In the genomic region with DNA sequence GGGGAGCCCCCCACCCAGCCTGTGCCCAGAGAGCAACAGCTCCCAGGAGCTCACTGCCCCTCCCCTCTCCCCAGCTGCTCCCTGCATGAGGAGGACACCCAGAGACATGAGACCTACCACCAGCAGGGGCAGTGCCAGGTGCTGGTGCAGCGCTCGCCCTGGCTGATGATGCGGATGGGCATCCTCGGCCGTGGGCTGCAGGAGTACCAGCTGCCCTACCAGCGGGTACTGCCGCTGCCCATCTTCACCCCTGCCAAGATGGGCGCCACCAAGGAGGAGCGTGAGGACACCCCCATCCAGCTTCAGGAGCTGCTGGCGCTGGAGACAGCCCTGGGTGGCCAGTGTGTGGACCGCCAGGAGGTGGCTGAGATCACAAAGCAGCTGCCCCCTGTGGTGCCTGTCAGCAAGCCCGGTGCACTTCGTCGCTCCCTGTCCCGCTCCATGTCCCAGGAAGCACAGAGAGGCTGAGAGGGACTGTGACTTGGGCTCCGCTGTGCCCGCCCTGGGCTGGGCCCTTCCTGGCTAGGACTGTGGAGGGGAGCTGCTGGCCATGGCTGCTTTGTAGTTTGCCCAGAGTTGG, we compare ENCODE assay signal across 8 cellular contexts. TPM values are rescaled to one million over a fixed set of nuclear protein-coding genes. Genes with fewer than 3 reads are reported as not detected.
DNase-seq lines count a peak whose midpoint lies in the region; ATAC-seq and TF ChIP-seq lines count a peak whose summit lies in the region.

No MANE protein-coding gene starts in this region.

- TF ChIP-seq POLR2A in sigmoid colon (IDR thresholded peaks at IDR 0.05) = no peak

- TF ChIP-seq EP300 in sigmoid colon (IDR thresholded peaks at IDR 0.05) = no peak

- H3K9me3 Mint-ChIP-seq in dendritic cell treated with granulocyte-macrophage colony-stimulating factor and Interleukin-4, amounts not matched to agents 40 ng/mL and 50 ng/mL, for 4 days = no peaks in the 10 kb centered on the region
- H3K9me3 Mint-ChIP-seq in neural progenitor cell = no peaks in the 10 kb centered on the region
- no peaks in the 10 kb centered on the region for H3K9me3 Mint-ChIP-seq in CD8-positive, alpha-beta T cell

- intact Hi-C loops in dendritic cell treated with granulocyte-macrophage colony-stimulating factor and Interleukin-4, amounts not matched to agents 40 ng/mL and 50 ng/mL, for 4 days (cut with micrococcal nuclease) = no loop called here
- intact Hi-C loops in CD8-positive, alpha-beta T cell (cut with DNase I, micrococcal nuclease) = no loop called here
- intact Hi-C loops in sigmoid colon (cut with DNase I) = no loop called here

- H3K4me2 ChIP-seq in neural progenitor cell = no peak overlapping the region

- peaks cover 43% of the 10 kb centered on the region for H4K20me1 ChIP-seq in neural progenitor cell (ENCODE audit: low read depth)

- CTCF ChIA-PET in CD8-positive, alpha-beta T cell (lab: Charles Lee) = interaction anchor here (0.6 to 11.0 kb wide), 6 partner anchors 12 to 195 kb away, joined by 3 to 205 read pairs (median 3); a partner anchor contains a TSS

- H3K27ac Mint-ChIP-seq in dendritic cell treated with granulocyte-macrophage colony-stimulating factor and Interleukin-4, amounts not matched to agents 40 ng/mL and 50 ng/mL, for 4 days = peak overlapping the region; percentile 42
- H3K27ac Mint-ChIP-seq in neural progenitor cell = no peak overlapping the region
- no peak overlapping the region for H3K27ac Mint-ChIP-seq in CD8-positive, alpha-beta T cell

- peaks cover 27% of the 10 kb centered on the region for H3F3A ChIP-seq in neural progenitor cell (ENCODE audit: low read depth)

- ATAC-seq in CD8-positive, alpha-beta T cell = no peak

- H2AFZ ChIP-seq in neural progenitor cell (replicated peaks) = no peak overlapping the region

- POLR2A ChIA-PET in CD8-positive, alpha-beta T cell (lab: Charles Lee) = interaction anchor here (0.7 to 2.9 kb wide), 4 partner anchors 8 to 89 kb away, joined by 4 to 9 read pairs (median 6); no protein-coding TSS in a partner anchor

- no peaks in the 10 kb centered on the region for H3K79me2 ChIP-seq in neural progenitor cell (ENCODE audit: low read depth)

- no peak overlapping the region for H3K4me3 ChIP-seq in neural progenitor cell
- H3K4me3 ChIP-seq in CD8-positive, alpha-beta T cell (ENCODE audit: low read depth, low read length) = no peak overlapping the region
- no peak overlapping the region for H3K4me3 ChIP-seq in sigmoid colon

- DNase-seq in ELR (ENCODE audit: low read depth) = peak; percentile 40
- peak; percentile 23 for DNase-seq in NCI-H146 treated with DMSO at 0.1 percent for 48 hours (lab: John Stamatoyannopoulos, UW; ENCODE audit: unreplicated experiment)
- peak; percentile 60 for DNase-seq in neural progenitor cell (ENCODE audit: low spot score)
- DNase-seq in CD8-positive, alpha-beta T cell = no peak
- no peak for DNase-seq in sigmoid colon
- no peak for DNase-seq in activated CD8-positive, alpha-beta memory T cell treated with anti-CD3 and anti-CD28 coated beads, Interleukin-2, amount 50 U/mL, for 48 hours
- DNase-seq in NCI-H187 treated with DMSO at 0.1 percent for 48 hours (lab: John Stamatoyannopoulos, UW) = no peak

- TF ChIP-seq CTCF in neural progenitor cell (IDR thresholded peaks at IDR 0.05) (peak; percentile 21), sigmoid colon (IDR thresholded peaks at IDR 0.05) (no peak)
- no peak for TF ChIP-seq CTCF in CD8-positive, alpha-beta T cell (IDR thresholded peaks at IDR 0.05)

- H3K36me3 Mint-ChIP-seq in dendritic cell treated with granulocyte-macrophage colony-stimulating factor and Interleukin-4, amounts not matched to agents 40 ng/mL and 50 ng/mL, for 4 days (ENCODE audit: low read depth) = peaks cover 37% of the 10 kb centered on the region
- peaks cover 4% of the 10 kb centered on the region for H3K36me3 Mint-ChIP-seq in neural progenitor cell
- H3K36me3 Mint-ChIP-seq in CD8-positive, alpha-beta T cell = peaks cover 18% of the 10 kb centered on the region

- H3K27me3 Mint-ChIP-seq in dendritic cell treated with granulocyte-macrophage colony-stimulating factor and Interleukin-4, amounts not matched to agents 40 ng/mL and 50 ng/mL, for 4 days = peaks cover 66% of the 10 kb centered on the region
- peaks cover 20% of the 10 kb centered on the region for H3K27me3 Mint-ChIP-seq in neural progenitor cell (ENCODE audit: insufficient read depth, low read depth)
- peaks cover 12% of the 10 kb centered on the region for H3K27me3 Mint-ChIP-seq in CD8-positive, alpha-beta T cell (ENCODE audit: low read depth)

- H3K27me3 ChIP-seq in neural progenitor cell (peaks cover 60% of the 10 kb centered on the region), sigmoid colon (peaks cover 27 to 62% (median 45%) of the 10 kb centered on the region in 3 donors)
- no peaks in the 10 kb centered on the region for H3K27me3 ChIP-seq in CD8-positive, alpha-beta T cell (ENCODE audit: insufficient read depth, low read length)

- WGBS in sigmoid colon, 2 donors = 63 to 73% methylated on average over 17 of the region's 17 CpGs

- H3K9me3 ChIP-seq in neural progenitor cell (ENCODE audit: low read depth) (no peaks in the 10 kb centered on the region), sigmoid colon (no peaks in the 10 kb centered on the region)
- H3K9me3 ChIP-seq in CD8-positive, alpha-beta T cell (ENCODE audit: low read length) = no peaks in the 10 kb centered on the region

- H3K4me1 ChIP-seq in neural progenitor cell (peaks cover 32% of the 10 kb centered on the region), sigmoid colon (peaks cover 0 to 50% (median 30%) of the 10 kb centered on the region in 4 donors)
- peaks cover 31% of the 10 kb centered on the region for H3K4me1 ChIP-seq in CD8-positive, alpha-beta T cell (ENCODE audit: insufficient read depth, low read length)

- H3K4me1 Mint-ChIP-seq in dendritic cell treated with granulocyte-macrophage colony-stimulating factor and Interleukin-4, amounts not matched to agents 40 ng/mL and 50 ng/mL, for 4 days (ENCODE audit: low read depth) = peaks cover 49% of the 10 kb centered on the region
- peaks cover 19% of the 10 kb centered on the region for H3K4me1 Mint-ChIP-seq in neural progenitor cell
- H3K4me1 Mint-ChIP-seq in CD8-positive, alpha-beta T cell (ENCODE audit: low read depth) = peaks cover 24% of the 10 kb centered on the region

- H3K4me3 Mint-ChIP-seq in dendritic cell treated with granulocyte-macrophage colony-stimulating factor and Interleukin-4, amounts not matched to agents 40 ng/mL and 50 ng/mL, for 4 days = no peak overlapping the region
- H3K4me3 Mint-ChIP-seq in neural progenitor cell = peak overlapping the region; percentile 57
- H3K4me3 Mint-ChIP-seq in CD8-positive, alpha-beta T cell = no peak overlapping the region

- no peak overlapping the region for H3K9ac ChIP-seq in neural progenitor cell

- H3K36me3 ChIP-seq in neural progenitor cell = no peaks in the 10 kb centered on the region
- H3K36me3 ChIP-seq in CD8-positive, alpha-beta T cell (ENCODE audit: insufficient read depth, low read length) = peaks cover 12% of the 10 kb centered on the region
- H3K36me3 ChIP-seq in sigmoid colon = peaks cover 0 to 19% (median 1%) of the 10 kb centered on the region in 4 donors

- H3K27ac ChIP-seq in neural progenitor cell (no peak overlapping the region), sigmoid colon (peak overlapping the region in 2 of 4 donors; percentile 17 to 36)
- H3K27ac ChIP-seq in CD8-positive, alpha-beta T cell (ENCODE audit: low read depth, low read length) = no peak overlapping the region

RNA-seq across cellular contexts. Expression of a gene that starts 0.6 kb away (rescaled TPM):
- 0.19 and 1.3 TPM in 2 replicates for total RNA-seq in neural progenitor cell (ENCODE audit: low replicate concordance)
- 1 to 10 TPM; 4.2 to 5.2 TPM for total RNA-seq in CD8-positive, alpha-beta T cell
- total RNA-seq in sigmoid colon = under 1 TPM in 3 of 4 donors, not detected in 1; 0.49 to 0.71 (median 0.68) TPM
- polyA plus RNA-seq in sigmoid colon = 1 to 10 TPM; 1.4 to 3.5 (median 3.0) TPM

RNA-seq across cellular contexts. Expression of a gene that starts 2.5 kb away (rescaled TPM):
- total RNA-seq in neural progenitor cell (ENCODE audit: low replicate concordance) = 0.28 TPM in 1 of 2 replicates, not detected in the other
- total RNA-seq in CD8-positive, alpha-beta T cell = under 1 TPM in 1 of 2 experiments, not detected in 1; 0.43 TPM
- 1 to 10 TPM; 2.8 to 5.4 (median 5.1) TPM for total RNA-seq in sigmoid colon
- 1 to 10 TPM; 1.2 to 2.4 (median 1.8) TPM for polyA plus RNA-seq in sigmoid colon

RNA-seq across cellular contexts. Expression of a gene that starts 22.1 kb away (rescaled TPM):
- total RNA-seq in neural progenitor cell (ENCODE audit: low replicate concordance) (6.6 and 26.1 TPM in 2 replicates), sigmoid colon (10 to 100 TPM in 1 of 4 donors, 1 to 10 TPM in 3; 6.9 to 12.1 (median 8.2) TPM)
- total RNA-seq in CD8-positive, alpha-beta T cell = 10 to 100 TPM; 20.9 to 22.6 TPM
- 10 to 100 TPM in 1 of 3 donors, 1 to 10 TPM in 2; 7.2 to 29.6 (median 8.4) TPM for polyA plus RNA-seq in sigmoid colon

RNA-seq across cellular contexts. Expression of a gene that starts 28.8 kb away (rescaled TPM):
- 21.5 and 54.9 TPM in 2 replicates for total RNA-seq in neural progenitor cell (ENCODE audit: low replicate concordance)
- total RNA-seq in CD8-positive, alpha-beta T cell = 100 to 1,000 TPM; 102 to 118 TPM
- 10 to 100 TPM; 35.3 to 44.1 (median 37.6) TPM for total RNA-seq in sigmoid colon
- polyA plus RNA-seq in sigmoid colon = 10 to 100 TPM; 21.0 to 59.2 (median 25.0) TPM

RNA-seq across cellular contexts. Expression of a gene that starts 34.1 kb away (rescaled TPM):
- total RNA-seq in neural progenitor cell (ENCODE audit: low replicate concordance) (75.2 and 116 TPM in 2 replicates), sigmoid colon (10 to 100 TPM; 16.9 to 26.3 (median 22.5) TPM)
- total RNA-seq in CD8-positive, alpha-beta T cell = 1 to 10 TPM; 2.6 to 2.9 TPM
- 10 to 100 TPM; 11.8 to 58.9 (median 21.0) TPM for polyA plus RNA-seq in sigmoid colon

Comparison
In these comparisons a context has a peak if more than half of its experiments do, and no peak if none do; other contexts are left out.
1. DNase-seq: peak in ELR (single experiment), NCI-H146 treated with DMSO at 0.1 percent for 48 hours (single experiment) and neural progenitor cell (single experiment); none in CD8-positive, alpha-beta T cell (0 of 7), sigmoid colon (single experiment), activated CD8-positive, alpha-beta memory T cell treated with anti-CD3 and anti-CD28 coated beads, Interleukin-2, amount 50 U/mL, for 48 hours (single experiment) and NCI-H187 treated with DMSO at 0.1 percent for 48 hours (single experiment).